ENCODE assay signal across 18 cellular contexts in the genomic region with DNA sequence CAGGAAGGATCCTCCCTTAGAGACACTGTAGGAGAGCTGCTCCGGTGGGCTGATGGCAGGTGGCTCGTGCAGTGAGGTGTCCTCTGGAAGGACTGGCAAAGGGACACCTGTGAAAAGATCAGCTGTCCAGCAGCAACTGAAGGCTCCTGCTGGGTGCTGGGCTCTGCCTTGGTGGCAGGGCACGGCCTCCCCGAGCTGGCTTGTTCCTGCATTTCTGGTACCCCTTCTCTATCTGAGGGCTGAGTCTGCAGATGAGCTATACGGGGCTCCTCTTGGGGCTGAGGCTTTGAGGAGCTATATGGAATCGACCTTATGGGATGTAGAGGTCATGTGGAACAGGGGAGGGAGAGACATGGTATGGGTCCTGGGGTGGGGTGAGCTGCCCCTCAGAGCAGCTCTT.
"Had no signal": no experiment of that assay in that cellular context is flagged by ENCODE, and none has a peak within 500 bp of the region (broad histone marks: within the 10 kb centered on the region; RNA-seq: fewer than 3 reads in every experiment).

No MANE protein-coding gene starts in this region.

- H3K36me3 ChIP-seq: brain microvascular endothelial cell, gastrocnemius medialis, heart right ventricle, right lobe of liver, SJSA1, tibial nerve had no signal

- H3K27me3 ChIP-seq: brain microvascular endothelial cell, right lobe of liver, tibial nerve had no signal

- H3K27ac ChIP-seq: brain microvascular endothelial cell, gastrocnemius medialis, heart right ventricle, right lobe of liver, SJSA1, tibial nerve had no signal

- ATAC-seq: gastrocnemius medialis; heart right ventricle; left colon; mucosa of descending colon; naive thymus-derived CD4-positive, alpha-beta T cell; right lobe of liver had no signal

- H3K4me3 ChIP-seq: gastrocnemius medialis, heart right ventricle, mucosa of descending colon, right lobe of liver, SJSA1, tibial nerve had no signal

- H3K9me3 ChIP-seq: gastrocnemius medialis, heart right ventricle, mucosa of descending colon, right lobe of liver had no signal

- DNase-seq: activated CD4-positive, alpha-beta T cell treated with anti-CD3 and anti-CD28 coated beads, Interleukin-2, amount 50 U/mL, for 1 hour; activated T-cell treated with anti-CD3 and anti-CD28 coated beads, Interleukin-2, amount 50 U/mL, for 48 hours; anterior cingulate cortex; brain microvascular endothelial cell; dermis blood vessel endothelial cell; gastrocnemius medialis; heart right ventricle; left colon; nucleus accumbens; stimulated activated CD4-positive, alpha-beta T cell treated with anti-CD3 and anti-CD28 coated beads, Interleukin-1b, Interleukin-23, amount 100 ng/mL, for 48 hours; stimulated activated naive B cell treated with anti-CD40 and anti-IgM and Interleukin-4, amounts not matched to agents 10 μg/mL and 1 μg/mL and 100 μg/mL, for 72 hours had no signal

- H3K4me1 ChIP-seq: gastrocnemius medialis, heart right ventricle, right lobe of liver, SJSA1, tibial nerve had no signal

- H3K4me3 Mint-ChIP-seq: naive thymus-derived CD4-positive, alpha-beta T cell; stimulated activated naive B cell treated with anti-CD40 and anti-IgM and Interleukin-4, amounts not matched to agents 10 μg/mL and 1 μg/mL and 100 μg/mL, for 72 hours; T-helper 2 cell treated with Interferon-gamma antibody and Interleukin-4, amounts not matched to agents 5 μg/mL and 100 μg/mL, for 36 hours had no signal

- H3K27ac Mint-ChIP-seq: naive thymus-derived CD4-positive, alpha-beta T cell; progenitor cell of endocrine pancreas; stimulated activated naive B cell treated with anti-CD40 and anti-IgM and Interleukin-4, amounts not matched to agents 10 μg/mL and 1 μg/mL and 100 μg/mL, for 72 hours; T-helper 2 cell treated with Interferon-gamma antibody and Interleukin-4, amounts not matched to agents 5 μg/mL and 100 μg/mL, for 36 hours had no signal

- H3K36me3 Mint-ChIP-seq: stimulated activated naive B cell treated with anti-CD40 and anti-IgM and Interleukin-4, amounts not matched to agents 10 μg/mL and 1 μg/mL and 100 μg/mL, for 72 hours had no signal
